Comparison of ENCODE assay signal across 1 cellular context in the genomic region with DNA sequence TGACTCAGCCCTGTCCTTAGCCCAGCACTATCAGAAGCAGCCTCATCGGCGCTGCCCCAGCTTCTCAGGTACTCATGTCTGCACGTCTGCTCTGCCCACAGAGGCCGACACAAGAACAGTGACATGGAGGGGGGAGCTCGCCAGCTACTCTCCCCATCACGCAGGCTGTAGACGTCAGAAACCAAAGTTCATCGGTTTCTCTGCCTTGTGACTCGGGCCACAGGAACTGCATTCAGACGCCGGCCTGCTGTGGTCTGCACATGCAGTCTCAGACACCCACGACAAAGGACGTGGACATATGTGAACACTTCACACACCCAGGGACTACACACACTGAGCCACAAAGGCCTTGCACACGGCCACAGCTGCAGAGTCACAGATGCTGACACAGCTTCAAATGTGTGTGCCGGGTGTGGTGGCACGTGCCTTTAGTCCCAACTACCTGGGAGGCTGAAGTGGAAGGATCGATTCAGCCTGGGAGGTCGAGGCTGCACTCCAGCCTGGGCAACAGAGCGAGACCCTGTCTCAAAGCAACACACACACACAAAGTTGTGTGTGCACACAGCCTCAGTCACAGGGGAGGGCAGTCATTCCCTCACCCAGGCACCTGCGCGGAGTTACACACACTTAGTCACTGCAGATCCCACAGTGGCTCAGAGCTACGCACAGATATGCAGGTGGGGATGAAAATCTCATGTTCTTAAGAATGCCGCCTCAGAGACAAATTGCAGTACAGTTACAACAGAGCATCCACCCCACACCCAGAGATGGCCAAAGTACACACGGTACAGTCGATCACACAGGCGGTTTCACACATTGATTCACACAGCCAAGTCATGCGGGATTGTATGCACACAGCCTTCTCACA.
TF ChIP-seq lines count a peak whose summit lies in the region.

No MANE protein-coding gene starts in this region.

TF ChIP-seq in HepG2, 621 proteins besides CTCF, POLR2A, EP300 and RAD21 (continued from another document and continues in another):
- TF ChIP-seq, protein P1, sequence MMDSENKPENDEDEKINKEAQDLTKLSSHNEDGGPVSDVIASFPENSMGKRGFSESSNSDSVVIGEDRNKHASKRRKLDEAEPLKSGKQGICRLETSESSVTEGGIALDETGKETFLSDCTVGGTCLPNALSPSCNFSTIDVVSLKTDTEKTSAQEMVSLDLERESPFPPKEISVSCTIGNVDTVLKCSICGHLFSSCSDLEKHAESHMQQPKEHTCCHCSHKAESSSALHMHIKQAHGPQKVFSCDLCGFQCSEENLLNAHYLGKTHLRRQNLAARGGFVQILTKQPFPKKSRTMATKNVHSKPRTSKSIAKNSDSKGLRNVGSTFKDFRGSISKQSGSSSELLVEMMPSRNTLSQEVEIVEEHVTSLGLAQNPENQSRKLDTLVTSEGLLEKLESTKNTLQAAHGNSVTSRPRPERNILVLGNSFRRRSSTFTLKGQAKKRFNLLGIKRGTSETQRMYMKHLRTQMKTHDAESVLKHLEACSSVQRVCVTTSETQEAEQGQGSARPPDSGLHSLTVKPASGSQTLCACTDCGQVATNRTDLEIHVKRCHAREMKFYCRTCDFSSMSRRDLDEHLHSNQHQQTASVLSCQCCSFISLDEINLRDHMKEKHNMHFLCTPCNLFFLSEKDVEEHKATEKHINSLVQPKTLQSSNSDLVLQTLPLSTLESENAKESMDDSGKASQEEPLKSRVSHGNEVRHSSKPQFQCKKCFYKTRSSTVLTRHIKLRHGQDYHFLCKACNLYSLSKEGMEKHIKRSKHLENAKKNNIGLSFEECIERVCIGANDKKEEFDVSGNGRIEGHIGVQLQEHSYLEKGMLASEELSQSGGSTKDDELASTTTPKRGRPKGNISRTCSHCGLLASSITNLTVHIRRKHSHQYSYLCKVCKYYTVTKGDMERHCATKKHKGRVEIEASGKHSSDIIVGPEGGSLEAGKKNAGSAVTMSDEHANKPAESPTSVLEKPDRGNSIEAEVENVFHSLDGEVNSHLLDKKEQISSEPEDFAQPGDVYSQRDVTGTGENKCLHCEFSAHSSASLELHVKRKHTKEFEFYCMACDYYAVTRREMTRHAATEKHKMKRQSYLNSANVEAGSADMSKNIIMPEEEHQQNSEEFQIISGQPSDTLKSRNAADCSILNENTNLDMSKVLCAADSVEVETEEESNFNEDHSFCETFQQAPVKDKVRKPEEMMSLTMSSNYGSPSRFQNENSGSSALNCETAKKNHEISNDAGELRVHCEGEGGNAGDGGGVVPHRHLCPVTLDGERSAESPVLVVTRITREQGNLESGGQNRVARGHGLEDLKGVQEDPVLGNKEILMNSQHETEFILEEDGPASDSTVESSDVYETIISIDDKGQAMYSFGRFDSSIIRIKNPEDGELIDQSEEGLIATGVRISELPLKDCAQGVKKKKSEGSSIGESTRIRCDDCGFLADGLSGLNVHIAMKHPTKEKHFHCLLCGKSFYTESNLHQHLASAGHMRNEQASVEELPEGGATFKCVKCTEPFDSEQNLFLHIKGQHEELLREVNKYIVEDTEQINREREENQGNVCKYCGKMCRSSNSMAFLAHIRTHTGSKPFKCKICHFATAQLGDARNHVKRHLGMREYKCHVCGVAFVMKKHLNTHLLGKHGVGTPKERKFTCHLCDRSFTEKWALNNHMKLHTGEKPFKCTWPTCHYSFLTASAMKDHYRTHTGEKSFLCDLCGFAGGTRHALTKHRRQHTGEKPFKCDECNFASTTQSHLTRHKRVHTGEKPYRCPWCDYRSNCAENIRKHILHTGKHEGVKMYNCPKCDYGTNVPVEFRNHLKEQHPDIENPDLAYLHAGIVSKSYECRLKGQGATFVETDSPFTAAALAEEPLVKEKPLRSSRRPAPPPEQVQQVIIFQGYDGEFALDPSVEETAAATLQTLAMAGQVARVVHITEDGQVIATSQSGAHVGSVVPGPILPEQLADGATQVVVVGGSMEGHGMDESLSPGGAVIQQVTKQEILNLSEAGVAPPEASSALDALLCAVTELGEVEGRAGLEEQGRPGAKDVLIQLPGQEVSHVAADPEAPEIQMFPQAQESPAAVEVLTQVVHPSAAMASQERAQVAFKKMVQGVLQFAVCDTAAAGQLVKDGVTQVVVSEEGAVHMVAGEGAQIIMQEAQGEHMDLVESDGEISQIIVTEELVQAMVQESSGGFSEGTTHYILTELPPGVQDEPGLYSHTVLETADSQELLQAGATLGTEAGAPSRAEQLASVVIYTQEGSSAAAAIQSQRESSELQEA (CRISPR knock-in tag; IDR thresholded peaks at IDR 0.05; ENCODE audit: not compliant biosample characterization), result peak; percentile 52
- TF ChIP-seq SRF (IDR thresholded peaks at IDR 0.05; ENCODE audit: low read depth, low read length), result no peak
- no peak; the same call in 1 of the 2 replicates for TF ChIP-seq ZNF12 (CRISPR knock-in tag; IDR thresholded peaks at IDR 0.05)
- TF ChIP-seq ZFP62 (CRISPR knock-in tag; IDR thresholded peaks at IDR 0.05), result no peak
- TF ChIP-seq, protein P2, sequence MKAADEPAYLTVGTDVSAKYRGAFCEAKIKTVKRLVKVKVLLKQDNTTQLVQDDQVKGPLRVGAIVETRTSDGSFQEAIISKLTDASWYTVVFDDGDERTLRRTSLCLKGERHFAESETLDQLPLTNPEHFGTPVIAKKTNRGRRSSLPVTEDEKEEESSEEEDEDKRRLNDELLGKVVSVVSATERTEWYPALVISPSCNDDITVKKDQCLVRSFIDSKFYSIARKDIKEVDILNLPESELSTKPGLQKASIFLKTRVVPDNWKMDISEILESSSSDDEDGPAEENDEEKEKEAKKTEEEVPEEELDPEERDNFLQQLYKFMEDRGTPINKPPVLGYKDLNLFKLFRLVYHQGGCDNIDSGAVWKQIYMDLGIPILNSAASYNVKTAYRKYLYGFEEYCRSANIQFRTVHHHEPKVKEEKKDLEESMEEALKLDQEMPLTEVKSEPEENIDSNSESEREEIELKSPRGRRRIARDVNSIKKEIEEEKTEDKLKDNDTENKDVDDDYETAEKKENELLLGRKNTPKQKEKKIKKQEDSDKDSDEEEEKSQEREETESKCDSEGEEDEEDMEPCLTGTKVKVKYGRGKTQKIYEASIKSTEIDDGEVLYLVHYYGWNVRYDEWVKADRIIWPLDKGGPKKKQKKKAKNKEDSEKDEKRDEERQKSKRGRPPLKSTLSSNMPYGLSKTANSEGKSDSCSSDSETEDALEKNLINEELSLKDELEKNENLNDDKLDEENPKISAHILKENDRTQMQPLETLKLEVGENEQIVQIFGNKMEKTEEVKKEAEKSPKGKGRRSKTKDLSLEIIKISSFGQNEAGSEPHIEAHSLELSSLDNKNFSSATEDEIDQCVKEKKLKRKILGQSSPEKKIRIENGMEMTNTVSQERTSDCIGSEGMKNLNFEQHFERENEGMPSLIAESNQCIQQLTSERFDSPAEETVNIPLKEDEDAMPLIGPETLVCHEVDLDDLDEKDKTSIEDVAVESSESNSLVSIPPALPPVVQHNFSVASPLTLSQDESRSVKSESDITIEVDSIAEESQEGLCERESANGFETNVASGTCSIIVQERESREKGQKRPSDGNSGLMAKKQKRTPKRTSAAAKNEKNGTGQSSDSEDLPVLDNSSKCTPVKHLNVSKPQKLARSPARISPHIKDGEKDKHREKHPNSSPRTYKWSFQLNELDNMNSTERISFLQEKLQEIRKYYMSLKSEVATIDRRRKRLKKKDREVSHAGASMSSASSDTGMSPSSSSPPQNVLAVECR (CRISPR knock-in tag; IDR thresholded peaks at IDR 0.05; ENCODE audit: borderline replicate concordance), result peak; percentile 73
- no peak for TF ChIP-seq ATF7 (IDR thresholded peaks at IDR 0.05)
- no peak; the same call in 1 of the 2 replicates for TF ChIP-seq ATF7 (CRISPR knock-in tag; IDR thresholded peaks at IDR 0.05)
- TF ChIP-seq NKX3-1 (CRISPR knock-in tag; IDR thresholded peaks at IDR 0.05), result no peak
- no peak for TF ChIP-seq NR1H2 (CRISPR knock-in tag; IDR thresholded peaks at IDR 0.05; ENCODE audit: borderline replicate concordance, low read depth)
- peak; percentile 84; the same call in 1 of the 2 replicates for TF ChIP-seq SPEN (CRISPR knock-in tag; IDR thresholded peaks at IDR 0.05; ENCODE audit: low read depth)
- 0 out of 2 replicates have a peak, but pooled peaks have one; percentile 11 for TF ChIP-seq YEATS4 (CRISPR knock-in tag; IDR thresholded peaks at IDR 0.05; ENCODE audit: borderline replicate concordance)
- TF ChIP-seq, protein P3, sequence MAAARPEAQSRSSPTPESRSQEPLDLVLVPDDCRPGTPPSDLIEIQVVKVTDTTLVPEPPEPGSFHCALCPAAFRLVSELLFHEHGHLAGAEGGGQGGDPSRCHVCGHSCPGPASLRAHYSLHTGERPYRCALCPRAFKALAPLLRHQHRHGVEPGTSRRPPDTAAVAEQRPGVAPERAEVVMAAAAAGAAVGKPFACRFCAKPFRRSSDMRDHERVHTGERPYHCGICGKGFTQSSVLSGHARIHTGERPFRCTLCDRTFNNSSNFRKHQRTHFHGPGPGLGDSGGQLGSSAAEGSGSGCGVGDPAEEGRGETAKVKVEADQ (CRISPR knock-in tag; IDR thresholded peaks at IDR 0.05; ENCODE audit: borderline replicate concordance), result 0 out of 2 replicates have a peak, but pooled peaks have one; percentile 64
- peak; percentile 77; the same call in 1 of the 2 replicates for TF ChIP-seq ZNF510 (CRISPR knock-in tag; IDR thresholded peaks at IDR 0.05; ENCODE audit: low read depth)
- TF ChIP-seq ZNF747 (CRISPR knock-in tag; IDR thresholded peaks at IDR 0.05; ENCODE audit: borderline replicate concordance), result no peak; the same call in 1 of the 2 replicates
- no peak for TF ChIP-seq HMGA1 (CRISPR knock-in tag; conservative IDR thresholded peaks at IDR 0.05)
- peak; percentile 93; the same call in 1 of the 2 replicates for TF ChIP-seq NFKB2 (CRISPR knock-in tag; IDR thresholded peaks at IDR 0.05; ENCODE audit: borderline replicate concordance)
- TF ChIP-seq, protein P4, sequence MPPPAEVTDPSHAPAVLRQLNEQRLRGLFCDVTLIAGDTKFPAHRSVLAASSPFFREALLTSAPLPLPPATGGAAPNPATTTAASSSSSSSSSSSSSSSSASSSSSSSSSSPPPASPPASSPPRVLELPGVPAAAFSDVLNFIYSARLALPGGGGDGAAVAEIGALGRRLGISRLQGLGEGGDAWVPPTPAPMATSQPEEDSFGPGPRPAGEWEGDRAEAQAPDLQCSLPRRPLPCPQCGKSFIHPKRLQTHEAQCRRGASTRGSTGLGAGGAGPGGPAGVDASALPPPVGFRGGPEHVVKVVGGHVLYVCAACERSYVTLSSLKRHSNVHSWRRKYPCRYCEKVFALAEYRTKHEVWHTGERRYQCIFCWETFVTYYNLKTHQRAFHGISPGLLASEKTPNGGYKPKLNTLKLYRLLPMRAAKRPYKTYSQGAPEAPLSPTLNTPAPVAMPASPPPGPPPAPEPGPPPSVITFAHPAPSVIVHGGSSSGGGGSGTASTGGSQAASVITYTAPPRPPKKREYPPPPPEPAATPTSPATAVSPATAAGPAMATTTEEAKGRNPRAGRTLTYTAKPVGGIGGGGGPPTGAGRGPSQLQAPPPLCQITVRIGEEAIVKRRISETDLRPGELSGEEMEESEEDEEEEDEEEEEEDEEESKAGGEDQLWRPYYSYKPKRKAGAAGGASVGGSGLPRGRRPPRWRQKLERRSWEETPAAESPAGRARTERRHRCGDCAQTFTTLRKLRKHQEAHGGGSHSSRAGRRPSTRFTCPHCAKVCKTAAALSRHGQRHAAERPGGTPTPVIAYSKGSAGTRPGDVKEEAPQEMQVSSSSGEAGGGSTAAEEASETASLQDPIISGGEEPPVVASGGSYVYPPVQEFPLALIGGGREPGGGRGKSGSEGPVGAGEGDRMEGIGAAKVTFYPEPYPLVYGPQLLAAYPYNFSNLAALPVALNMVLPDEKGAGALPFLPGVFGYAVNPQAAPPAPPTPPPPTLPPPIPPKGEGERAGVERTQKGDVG (CRISPR knock-in tag; IDR thresholded peaks at IDR 0.05; ENCODE audit: borderline replicate concordance), result peak; percentile 31; the same call in 1 of the 2 replicates
- TF ChIP-seq, protein P5, sequence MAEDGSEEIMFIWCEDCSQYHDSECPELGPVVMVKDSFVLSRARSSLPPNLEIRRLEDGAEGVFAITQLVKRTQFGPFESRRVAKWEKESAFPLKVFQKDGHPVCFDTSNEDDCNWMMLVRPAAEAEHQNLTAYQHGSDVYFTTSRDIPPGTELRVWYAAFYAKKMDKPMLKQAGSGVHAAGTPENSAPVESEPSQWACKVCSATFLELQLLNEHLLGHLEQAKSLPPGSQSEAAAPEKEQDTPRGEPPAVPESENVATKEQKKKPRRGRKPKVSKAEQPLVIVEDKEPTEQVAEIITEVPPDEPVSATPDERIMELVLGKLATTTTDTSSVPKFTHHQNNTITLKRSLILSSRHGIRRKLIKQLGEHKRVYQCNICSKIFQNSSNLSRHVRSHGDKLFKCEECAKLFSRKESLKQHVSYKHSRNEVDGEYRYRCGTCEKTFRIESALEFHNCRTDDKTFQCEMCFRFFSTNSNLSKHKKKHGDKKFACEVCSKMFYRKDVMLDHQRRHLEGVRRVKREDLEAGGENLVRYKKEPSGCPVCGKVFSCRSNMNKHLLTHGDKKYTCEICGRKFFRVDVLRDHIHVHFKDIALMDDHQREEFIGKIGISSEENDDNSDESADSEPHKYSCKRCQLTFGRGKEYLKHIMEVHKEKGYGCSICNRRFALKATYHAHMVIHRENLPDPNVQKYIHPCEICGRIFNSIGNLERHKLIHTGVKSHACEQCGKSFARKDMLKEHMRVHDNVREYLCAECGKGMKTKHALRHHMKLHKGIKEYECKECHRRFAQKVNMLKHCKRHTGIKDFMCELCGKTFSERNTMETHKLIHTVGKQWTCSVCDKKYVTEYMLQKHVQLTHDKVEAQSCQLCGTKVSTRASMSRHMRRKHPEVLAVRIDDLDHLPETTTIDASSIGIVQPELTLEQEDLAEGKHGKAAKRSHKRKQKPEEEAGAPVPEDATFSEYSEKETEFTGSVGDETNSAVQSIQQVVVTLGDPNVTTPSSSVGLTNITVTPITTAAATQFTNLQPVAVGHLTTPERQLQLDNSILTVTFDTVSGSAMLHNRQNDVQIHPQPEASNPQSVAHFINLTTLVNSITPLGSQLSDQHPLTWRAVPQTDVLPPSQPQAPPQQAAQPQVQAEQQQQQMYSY (CRISPR knock-in tag; IDR thresholded peaks at IDR 0.05), result no peak
- TF ChIP-seq PHF21A (CRISPR knock-in tag; IDR thresholded peaks at IDR 0.05), result peak; percentile 92
- peak; percentile 43; the same call in 1 of the 2 replicates for TF ChIP-seq EEA1 (CRISPR knock-in tag; IDR thresholded peaks at IDR 0.05; ENCODE audit: borderline replicate concordance)
- TF ChIP-seq, protein P6, sequence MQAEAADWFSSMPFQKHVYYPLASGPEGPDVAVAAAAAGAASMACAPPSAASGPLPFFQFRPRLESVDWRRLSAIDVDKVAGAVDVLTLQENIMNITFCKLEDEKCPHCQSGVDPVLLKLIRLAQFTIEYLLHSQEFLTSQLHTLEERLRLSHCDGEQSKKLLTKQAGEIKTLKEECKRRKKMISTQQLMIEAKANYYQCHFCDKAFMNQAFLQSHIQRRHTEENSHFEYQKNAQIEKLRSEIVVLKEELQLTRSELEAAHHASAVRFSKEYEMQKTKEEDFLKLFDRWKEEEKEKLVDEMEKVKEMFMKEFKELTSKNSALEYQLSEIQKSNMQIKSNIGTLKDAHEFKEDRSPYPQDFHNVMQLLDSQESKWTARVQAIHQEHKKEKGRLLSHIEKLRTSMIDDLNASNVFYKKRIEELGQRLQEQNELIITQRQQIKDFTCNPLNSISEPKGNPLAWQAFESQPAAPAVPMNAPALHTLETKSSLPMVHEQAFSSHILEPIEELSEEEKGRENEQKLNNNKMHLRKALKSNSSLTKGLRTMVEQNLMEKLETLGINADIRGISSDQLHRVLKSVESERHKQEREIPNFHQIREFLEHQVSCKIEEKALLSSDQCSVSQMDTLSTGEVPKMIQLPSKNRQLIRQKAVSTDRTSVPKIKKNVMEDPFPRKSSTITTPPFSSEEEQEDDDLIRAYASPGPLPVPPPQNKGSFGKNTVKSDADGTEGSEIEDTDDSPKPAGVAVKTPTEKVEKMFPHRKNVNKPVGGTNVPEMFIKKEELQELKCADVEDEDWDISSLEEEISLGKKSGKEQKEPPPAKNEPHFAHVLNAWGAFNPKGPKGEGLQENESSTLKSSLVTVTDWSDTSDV (CRISPR knock-in tag; IDR thresholded peaks at IDR 0.05), result peak; percentile 71; the same call in 1 of the 2 replicates
- no peak for TF ChIP-seq ZNF207 (IDR thresholded peaks at IDR 0.05; ENCODE audit: borderline replicate concordance)
- peak; percentile 58; the same call in 1 of the 2 replicates for TF ChIP-seq TP53 (CRISPR knock-in tag; conservative IDR thresholded peaks at IDR 0.05)
